In genomic region chr11:75784085-75784478, GRCh38 we compare ENCODE assay signal across 1 cellular context.
TF ChIP-seq lines count a peak whose summit lies in the region.

No MANE protein-coding gene starts in this region.

TF ChIP-seq in HepG2, 621 proteins besides CTCF, POLR2A, EP300 and RAD21 (continued from another document and continues in another):
- peak; percentile 89; the same call in 1 of the 2 replicates for TF ChIP-seq THRA (CRISPR knock-in tag; IDR thresholded peaks at IDR 0.05; ENCODE audit: borderline replicate concordance)
- TF ChIP-seq ZSCAN31 (CRISPR knock-in tag; IDR thresholded peaks at IDR 0.05; ENCODE audit: low read depth), result no peak; the same call in 1 of the 2 replicates
- no peak for TF ChIP-seq ZSCAN20 (CRISPR knock-in tag; IDR thresholded peaks at IDR 0.05; ENCODE audit: borderline replicate concordance)
- TF ChIP-seq GMEB1 (CRISPR knock-in tag; IDR thresholded peaks at IDR 0.05; ENCODE audit: borderline replicate concordance), result no peak
- no peak for TF ChIP-seq ZBTB44 (CRISPR knock-in tag; IDR thresholded peaks at IDR 0.05)
- no peak for TF ChIP-seq GABPB1 (CRISPR knock-in tag; IDR thresholded peaks at IDR 0.05)
- TF ChIP-seq ZNF260 (CRISPR knock-in tag; IDR thresholded peaks at IDR 0.05; ENCODE audit: borderline replicate concordance, low read depth), result no peak
- TF ChIP-seq MYNN (CRISPR knock-in tag; IDR thresholded peaks at IDR 0.05; ENCODE audit: low read depth), result no peak
- no peak for TF ChIP-seq ZNF562 (CRISPR knock-in tag; IDR thresholded peaks at IDR 0.05; ENCODE audit: borderline replicate concordance)
- TF ChIP-seq PRMT3 (CRISPR knock-in tag; IDR thresholded peaks at IDR 0.05; ENCODE audit: borderline replicate concordance, low read depth), result no peak
- TF ChIP-seq ZNF451 (CRISPR knock-in tag; IDR thresholded peaks at IDR 0.05), result no peak
- peak; percentile 74 for TF ChIP-seq ARNTL (CRISPR knock-in tag; IDR thresholded peaks at IDR 0.05)
- TF ChIP-seq GATAD2A (CRISPR knock-in tag; IDR thresholded peaks at IDR 0.05), result peak; percentile 84
- no peak for TF ChIP-seq AKNA (CRISPR knock-in tag; IDR thresholded peaks at IDR 0.05; ENCODE audit: borderline replicate concordance)
- no peak for TF ChIP-seq ZNF326 (CRISPR knock-in tag; IDR thresholded peaks at IDR 0.05; ENCODE audit: borderline replicate concordance)
- no peak for TF ChIP-seq ELF4 (CRISPR knock-in tag; IDR thresholded peaks at IDR 0.05; ENCODE audit: borderline replicate concordance)
- no peak; the same call in 1 of the 2 replicates for TF ChIP-seq IKZF5 (CRISPR knock-in tag; IDR thresholded peaks at IDR 0.05)
- TF ChIP-seq ZNF496 (CRISPR knock-in tag; IDR thresholded peaks at IDR 0.05; ENCODE audit: insufficient replicate concordance), result no peak
- TF ChIP-seq MNT (IDR thresholded peaks at IDR 0.05), result no peak
- TF ChIP-seq ZNF549 (CRISPR knock-in tag; IDR thresholded peaks at IDR 0.05), result no peak
- peak; percentile 75; the same call in 1 of the 2 replicates for TF ChIP-seq ZSCAN29 (CRISPR knock-in tag; conservative IDR thresholded peaks at IDR 0.05)
- TF ChIP-seq SP140L (CRISPR knock-in tag; IDR thresholded peaks at IDR 0.05; ENCODE audit: borderline replicate concordance), result peak; percentile 77; the same call in 1 of the 2 replicates
- TF ChIP-seq ZNF563 (CRISPR knock-in tag; IDR thresholded peaks at IDR 0.05), result no peak
- no peak for TF ChIP-seq HNRNPK (IDR thresholded peaks at IDR 0.05; ENCODE audit: low read depth, low read length, poor library complexity, severe bottlenecking)
- TF ChIP-seq ZNF3 (CRISPR knock-in tag; IDR thresholded peaks at IDR 0.05), result no peak
- TF ChIP-seq TSC22D2 (CRISPR knock-in tag; IDR thresholded peaks at IDR 0.05; ENCODE audit: borderline replicate concordance), result no peak
- no peak for TF ChIP-seq MAFG (CRISPR knock-in tag; IDR thresholded peaks at IDR 0.05)
- TF ChIP-seq FOXK1 (CRISPR knock-in tag; IDR thresholded peaks at IDR 0.05; ENCODE audit: borderline replicate concordance, low read depth), result no peak; the same call in 1 of the 2 replicates
- no peak for TF ChIP-seq MXD3 (CRISPR knock-in tag; IDR thresholded peaks at IDR 0.05)
- TF ChIP-seq ARID4A (CRISPR knock-in tag; IDR thresholded peaks at IDR 0.05; ENCODE audit: borderline replicate concordance), result peak; percentile 29; the same call in 1 of the 2 replicates
- no peak for TF ChIP-seq ZNF556 (CRISPR knock-in tag; IDR thresholded peaks at IDR 0.05; ENCODE audit: borderline replicate concordance)
- no peak for TF ChIP-seq ZBTB14 (CRISPR knock-in tag; IDR thresholded peaks at IDR 0.05)
- TF ChIP-seq ZNF577 (CRISPR knock-in tag; IDR thresholded peaks at IDR 0.05; ENCODE audit: borderline replicate concordance, low read depth), result no peak
- no peak for TF ChIP-seq SOX6 (IDR thresholded peaks at IDR 0.05)
- peak; percentile 79 for TF ChIP-seq SOX6 (CRISPR knock-in tag; IDR thresholded peaks at IDR 0.05)
- no peak for TF ChIP-seq ZNF670 (CRISPR knock-in tag; IDR thresholded peaks at IDR 0.05; ENCODE audit: borderline replicate concordance)
- TF ChIP-seq MTA3 (CRISPR knock-in tag; IDR thresholded peaks at IDR 0.05), result no peak
- no peak for TF ChIP-seq FOXM1 (CRISPR knock-in tag; IDR thresholded peaks at IDR 0.05)
- TF ChIP-seq SYNCRIP (IDR thresholded peaks at IDR 0.05; ENCODE audit: insufficient read depth, low read depth, low read length), result no peak
- TF ChIP-seq RAD51 (IDR thresholded peaks at IDR 0.05; ENCODE audit: borderline replicate concordance), result no peak
- no peak for TF ChIP-seq MEF2D (CRISPR knock-in tag; IDR thresholded peaks at IDR 0.05)
- TF ChIP-seq ZBTB46 (CRISPR knock-in tag; IDR thresholded peaks at IDR 0.05; ENCODE audit: borderline replicate concordance), result no peak
- no peak for TF ChIP-seq SP2 (CRISPR knock-in tag; IDR thresholded peaks at IDR 0.05)
- TF ChIP-seq HOXA5 (CRISPR knock-in tag; IDR thresholded peaks at IDR 0.05), result no peak
